Comparison of ENCODE assay signal across 19 cellular contexts in genomic region chr22:20808844-20809243, GRCh38. TPM values are rescaled to one million over a fixed set of nuclear protein-coding genes. Genes with fewer than 3 reads are reported as not detected.
DNase-seq lines count a peak whose midpoint lies in the region; ATAC-seq and TF ChIP-seq lines count a peak whose summit lies in the region.
"Had no signal": no experiment of that assay in that cellular context is flagged by ENCODE, and none has a peak within 500 bp of the region (broad histone marks: within the 10 kb centered on the region; RNA-seq: fewer than 3 reads in every experiment).

No MANE protein-coding gene starts in this region.

- no peak for TF ChIP-seq CTCF in DND-41 (IDR thresholded peaks at IDR 0.05; ENCODE audit: borderline replicate concordance, extremely low read depth, low read length, poor library complexity, severe bottlenecking)

- H3K4me1 ChIP-seq in DND-41 (ENCODE audit: insufficient read depth, low read length): no peaks in the 10 kb centered on the region

- peaks cover 90% of the 10 kb centered on the region for H3K36me3 ChIP-seq in DND-41 (ENCODE audit: insufficient read depth, low read length)

- no peak for DNase-seq in DND-41
- peak; percentile 93 for DNase-seq in MV-4-11 (lab: John Stamatoyannopoulos, UW)
- no peak for DNase-seq in central memory CD8-positive, alpha-beta T cell (ENCODE audit: low spot score in 2 of 2)
- DNase-seq in stimulated activated naive CD4-positive, alpha-beta T cell (lab: John Stamatoyannopoulos, UW): no peak
- no peak for DNase-seq in NCI-H774 (lab: John Stamatoyannopoulos, UW)
- no peak for DNase-seq in cerebellum (ENCODE audit: low spot score)
- DNase-seq: ACHN; AML-193; Calu3; CD4-positive, alpha-beta T cell; DMS53; H9; NCI-H1105 treated with DMSO at 0.1 percent for 48 hours; NCI-H187; NCI-H69; NK-92 treated with Interleukin-12 subunit alpha and Interleukin-12 subunit beta, amount 100 ng/mL, for 24 hours had no signal

- peak overlapping the region; percentile 5 for H3K27ac Mint-ChIP-seq in central memory CD8-positive, alpha-beta T cell (ENCODE audit: low read depth)
- no peak overlapping the region for H3K27ac Mint-ChIP-seq in stimulated activated memory B cell treated with anti-CD40 and anti-IgM and Interleukin-4, amounts not matched to agents 10 μg/mL and 1 μg/mL and 100 μg/mL, for 72 hours
- H3K27ac Mint-ChIP-seq: H9 had no signal

- H3K27me3 Mint-ChIP-seq in central memory CD8-positive, alpha-beta T cell: no peaks in the 10 kb centered on the region
- H3K27me3 Mint-ChIP-seq in stimulated activated memory B cell treated with anti-CD40 and anti-IgM and Interleukin-4, amounts not matched to agents 10 μg/mL and 1 μg/mL and 100 μg/mL, for 72 hours: no peaks in the 10 kb centered on the region
- H3K27me3 Mint-ChIP-seq: CD4-positive, alpha-beta T cell; IgD-negative memory B cell had no signal

- 0 out of 3 replicates have a peak, but pooled peaks have one; percentile 27 for ATAC-seq in DND-41 (ENCODE audit: insufficient read depth, low read depth)
- no peak for ATAC-seq in central memory CD8-positive, alpha-beta T cell (replicated peaks; ENCODE audit: extremely low read depth, poor library complexity, severe bottlenecking)
- peak; percentile 60 for ATAC-seq in stimulated activated memory B cell treated with anti-CD40 and anti-IgM and Interleukin-4, amounts not matched to agents 10 μg/mL and 1 μg/mL and 100 μg/mL, for 72 hours

- H3K27ac ChIP-seq in DND-41 (ENCODE audit: low read length): no peak overlapping the region
- H3K27ac ChIP-seq: SJSA1 had no signal

- H4K20me1 ChIP-seq in DND-41 (ENCODE audit: insufficient read depth, low read length): no peaks in the 10 kb centered on the region; the same call in 1 of the 2 replicates

- no peak overlapping the region for H3K4me2 ChIP-seq in DND-41 (ENCODE audit: insufficient read depth, low read length)

- no peaks in the 10 kb centered on the region for H3K9me3 Mint-ChIP-seq in central memory CD8-positive, alpha-beta T cell
- no peaks in the 10 kb centered on the region for H3K9me3 Mint-ChIP-seq in stimulated activated memory B cell treated with anti-CD40 and anti-IgM and Interleukin-4, amounts not matched to agents 10 μg/mL and 1 μg/mL and 100 μg/mL, for 72 hours
- H3K9me3 Mint-ChIP-seq: CD4-positive, alpha-beta T cell; H9; IgD-negative memory B cell had no signal

- H3K4me3 Mint-ChIP-seq in central memory CD8-positive, alpha-beta T cell: no peak overlapping the region
- H3K4me3 Mint-ChIP-seq in stimulated activated memory B cell treated with anti-CD40 and anti-IgM and Interleukin-4, amounts not matched to agents 10 μg/mL and 1 μg/mL and 100 μg/mL, for 72 hours: no peak overlapping the region
- H3K4me3 Mint-ChIP-seq: CD4-positive, alpha-beta T cell; H9; IgD-negative memory B cell had no signal

- H3K27me3 ChIP-seq in DND-41 (ENCODE audit: insufficient read depth, low read length, poor library complexity): no peaks in the 10 kb centered on the region
- H3K27me3 ChIP-seq: SJSA1 had no signal

- no peak overlapping the region for H3K4me3 ChIP-seq in DND-41 (ENCODE audit: low read depth in 1 of 2, low read length in 2 of 2)
- H3K4me3 ChIP-seq: SJSA1 had no signal

- H3K9me3 ChIP-seq in DND-41 (ENCODE audit: insufficient read depth, low read length, severe bottlenecking): no peaks in the 10 kb centered on the region
- H3K9me3 ChIP-seq: SJSA1 had no signal

- peaks cover 10% of the 10 kb centered on the region for H3K4me1 Mint-ChIP-seq in central memory CD8-positive, alpha-beta T cell
- H3K4me1 Mint-ChIP-seq in stimulated activated memory B cell treated with anti-CD40 and anti-IgM and Interleukin-4, amounts not matched to agents 10 μg/mL and 1 μg/mL and 100 μg/mL, for 72 hours: peaks cover 11% of the 10 kb centered on the region

- no peak overlapping the region for H2AFZ ChIP-seq in DND-41 (ENCODE audit: low read depth, low read length)

- H3K9ac ChIP-seq in DND-41 (ENCODE audit: low read depth, low read length): no peak overlapping the region

- peaks cover 63% of the 10 kb centered on the region for H3K36me3 Mint-ChIP-seq in central memory CD8-positive, alpha-beta T cell (ENCODE audit: insufficient read depth)
- peaks cover 82% of the 10 kb centered on the region for H3K36me3 Mint-ChIP-seq in stimulated activated memory B cell treated with anti-CD40 and anti-IgM and Interleukin-4, amounts not matched to agents 10 μg/mL and 1 μg/mL and 100 μg/mL, for 72 hours

- H3K79me2 ChIP-seq in DND-41 (ENCODE audit: insufficient read depth, low read length): no peaks in the 10 kb centered on the region

RNA-seq across cellular contexts. Expression of gene SERPIND1, which starts 34.9 kb away (rescaled TPM):
- total RNA-seq in cerebellum: 3.2 TPM
- total RNA-seq: Calu3; CD4-positive, alpha-beta T cell; H9; SJSA1 had no signal

RNA-seq across cellular contexts. Expression of gene PI4KA, which starts 49.8 kb away (rescaled TPM):
- 67.2 TPM for total RNA-seq in cerebellum

RNA-seq across cellular contexts. Expression of gene SNAP29, which starts 50.0 kb away (rescaled TPM):
- 7.8 TPM for total RNA-seq in cerebellum
